Comparison of ENCODE assay signal across 22 cellular contexts in the genomic region with DNA sequence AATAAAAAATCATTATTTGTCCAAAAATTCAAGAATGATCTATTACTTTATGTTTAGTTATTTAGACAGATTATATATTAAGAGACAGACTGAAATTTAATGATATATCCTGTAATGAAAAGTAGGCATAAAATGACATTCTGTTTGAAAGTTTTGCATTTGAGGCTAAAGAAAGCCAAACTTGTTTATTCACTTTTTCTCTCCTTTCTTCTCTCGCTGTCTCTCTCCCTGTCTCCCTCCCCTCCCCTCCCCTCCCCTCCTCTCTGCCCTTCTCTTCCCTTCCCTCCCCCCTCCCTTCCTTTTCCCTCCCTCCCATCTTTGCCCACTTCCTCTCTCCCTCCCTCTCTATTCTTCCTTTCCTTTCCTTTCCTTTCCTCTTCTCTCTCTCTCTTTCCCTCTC.
"Had no signal": no experiment of that assay in that cellular context is flagged by ENCODE, and none has a peak within 500 bp of the region (broad histone marks: within the 10 kb centered on the region; RNA-seq: fewer than 3 reads in every experiment).

No MANE protein-coding gene starts in this region.

- FAIRE-seq: endothelial cell of umbilical vein, keratinocyte had no signal

- H3K9me3 Mint-ChIP-seq: mesothelial cell of epicardium had no signal

- H3K4me1 ChIP-seq: foreskin keratinocyte, gastroesophageal sphincter, left lung, lower lobe of right lung had no signal

- H3K27me3 ChIP-seq: dorsolateral prefrontal cortex, foreskin keratinocyte, left lung had no signal

- H3K4me2 ChIP-seq: hepatocyte had no signal

- H3K4me3 Mint-ChIP-seq: immature natural killer cell, mesothelial cell of epicardium, naive B cell had no signal

- H3K27ac Mint-ChIP-seq: mesothelial cell of epicardium, naive B cell had no signal

- H3K36me3 Mint-ChIP-seq: immature natural killer cell, mesothelial cell of epicardium had no signal

- H3K27ac ChIP-seq: coronary artery, esophagus muscularis mucosa, foreskin keratinocyte, gastroesophageal sphincter, heart left ventricle, hepatocyte, left lung, lower lobe of right lung had no signal

- H3K9me3 ChIP-seq: esophagus muscularis mucosa, gastroesophageal sphincter, heart left ventricle, left lung, lower lobe of right lung had no signal

- H3K36me3 ChIP-seq: esophagus muscularis mucosa, gastroesophageal sphincter, heart left ventricle, left lung, lower lobe of right lung had no signal

- H3K4me1 Mint-ChIP-seq: mesothelial cell of epicardium had no signal

- DNase-seq: dermis blood vessel endothelial cell; dorsolateral prefrontal cortex; effector CD4-positive, alpha-beta T cell; effector memory CD4-positive, alpha-beta T cell; foreskin keratinocyte; heart left ventricle; hypothalamus; immature natural killer cell; left cardiac atrium; left lung; left ventricle myocardium superior; lower lobe of right lung; mesenchymal stem cell; mucosa of descending colon; naive B cell had no signal

- H3K4me3 ChIP-seq: coronary artery, dorsolateral prefrontal cortex, esophagus muscularis mucosa, gastroesophageal sphincter, heart left ventricle, hepatocyte, left lung, lower lobe of right lung, mucosa of descending colon had no signal
